16 cellular contexts compared by ENCODE assay signal in the genomic region with DNA sequence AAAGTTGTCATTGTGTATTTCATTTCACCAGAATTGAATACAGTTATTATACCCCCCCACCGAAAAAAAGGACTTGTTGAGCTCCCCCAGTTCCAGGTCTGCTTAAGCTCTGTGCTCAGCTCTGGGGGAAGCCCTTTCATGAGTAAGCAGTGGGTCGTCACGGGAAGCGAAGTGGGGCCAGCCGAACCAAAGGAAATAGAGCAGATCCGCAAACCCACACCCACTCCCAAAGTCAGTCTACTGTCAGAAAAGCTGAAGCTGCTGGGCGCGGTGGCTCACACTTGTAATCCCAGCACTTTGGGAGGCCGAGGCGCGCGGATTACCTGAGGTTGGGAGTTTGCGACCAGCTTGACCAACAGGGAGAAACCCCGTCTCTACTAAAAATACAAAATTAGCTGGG. TPM values are rescaled to one million over a fixed set of nuclear protein-coding genes. Genes with fewer than 3 reads are reported as not detected.
DNase-seq lines count a peak whose midpoint lies in the region; TF ChIP-seq lines count a peak whose summit lies in the region.
"Had no signal": no experiment of that assay in that cellular context is flagged by ENCODE, and none has a peak within 500 bp of the region (broad histone marks: within the 10 kb centered on the region; RNA-seq: fewer than 3 reads in every experiment).

No MANE protein-coding gene starts in this region.

- DNase-seq in breast epithelium (ENCODE audit: low spot score in 2 of 2) = no peak
- no peak for DNase-seq in MCF 10A (ENCODE audit: unreplicated experiment)
- DNase-seq in dermis blood vessel endothelial cell = peak; percentile 58
- DNase-seq in mesenchymal stem cell = no peak
- no peak for DNase-seq in vagina (ENCODE audit: extremely low spot score in 2 of 2)
- no peak for DNase-seq in stimulated activated CD4-positive, alpha-beta T cell treated with anti-CD3 and anti-CD28 coated beads, Interleukin-4, amount 100 ng/mL, for 24 hours
- no peak for DNase-seq in HPDE6-E6E7 (ENCODE audit: extremely low spot score)
- no peak for DNase-seq in NCI-H2227 (lab: John Stamatoyannopoulos, UW; ENCODE audit: unreplicated experiment)
- DNase-seq: Calu3; CD4-positive, CD25-positive, alpha-beta regulatory T cell; H9; NCI-H146; NCI-H2107; NCI-H446; SHP77 treated with DMSO at 0.1 percent for 48 hours had no signal

- H3K27me3 ChIP-seq in breast epithelium (no peaks in the 10 kb centered on the region), mesenchymal stem cell (ENCODE audit: control insufficient read depth in 1 of 2, insufficient read depth in 1 of 2, low read length in 2 of 2) (peaks cover 0 to 12% of the 10 kb centered on the region in 2 experiments), vagina (no peaks in the 10 kb centered on the region)

- POLR2A ChIA-PET in MCF 10A (lab: Yijun Ruan, JAX) = interaction anchor here (0.6 kb wide), 1 partner anchor 17 kb away, joined by 3 read pairs; no protein-coding TSS in a partner anchor

- WGBS in mesenchymal stem cell = 91% methylated on average over 13 of the region's 14 CpGs

- no TSS peak for BruUV-seq in MCF 10A (replicated peaks; lab: Mats Ljungman, UMichigan)

- H3K4me2 ChIP-seq in mesenchymal stem cell (ENCODE audit: low read length, poor library complexity, severe bottlenecking) = no peak overlapping the region

- peak overlapping the region in 1 of 2 experiments; percentile 11 for H2BK12ac ChIP-seq in mesenchymal stem cell (ENCODE audit: low read length in 2 of 2)

- no peaks in the 10 kb centered on the region for H3K36me3 Mint-ChIP-seq in MCF 10A (ENCODE audit: insufficient read depth, unreplicated experiment)
- H3K36me3 Mint-ChIP-seq: CD4-positive, CD25-positive, alpha-beta regulatory T cell had no signal

- H3K4me1 ChIP-seq in breast epithelium = peaks cover 14 to 15% of the 10 kb centered on the region in 2 donors
- H3K4me1 ChIP-seq in mesenchymal stem cell (ENCODE audit: control insufficient read depth, insufficient read depth, low read depth, low read length) = peaks cover 12% of the 10 kb centered on the region
- peaks cover 55% of the 10 kb centered on the region for H3K4me1 ChIP-seq in vagina

- H2AK5ac ChIP-seq in mesenchymal stem cell (ENCODE audit: low read length, severe bottlenecking) = no peak overlapping the region

- peak overlapping the region; percentile 61 for H3K9ac ChIP-seq in mesenchymal stem cell (ENCODE audit: low read length)

- peak overlapping the region in 1 of 2 experiments; percentile 74 for H3K18ac ChIP-seq in mesenchymal stem cell (ENCODE audit: low read depth in 1 of 2, low read length in 2 of 2)

- no peaks in the 10 kb centered on the region for H3K79me1 ChIP-seq in mesenchymal stem cell (replicated peaks; ENCODE audit: low read length, poor library complexity, severe bottlenecking)

- no peaks in the 10 kb centered on the region for H3K36me3 ChIP-seq in breast epithelium
- peaks cover 0 to 9% of the 10 kb centered on the region in 2 experiments for H3K36me3 ChIP-seq in mesenchymal stem cell (ENCODE audit: control insufficient read depth in 1 of 2, insufficient read depth in 2 of 2, low read depth in 1 of 2, low read length in 2 of 2)
- no peaks in the 10 kb centered on the region for H3K36me3 ChIP-seq in vagina

- no peaks in the 10 kb centered on the region for H3K27me3 Mint-ChIP-seq in MCF 10A (ENCODE audit: insufficient read depth, unreplicated experiment)
- H3K27me3 Mint-ChIP-seq: CD4-positive, CD25-positive, alpha-beta regulatory T cell had no signal

- H2AFZ ChIP-seq in mesenchymal stem cell (ENCODE audit: low read depth, low read length) = no peak overlapping the region

- H3K9me3 Mint-ChIP-seq in MCF 10A (ENCODE audit: unreplicated experiment) = no peaks in the 10 kb centered on the region
- H3K9me3 Mint-ChIP-seq: CD4-positive, CD25-positive, alpha-beta regulatory T cell; H9 had no signal

- H3K4ac ChIP-seq in mesenchymal stem cell (ENCODE audit: low read depth in 1 of 2, low read length in 2 of 2) = no peak overlapping the region

- no peak overlapping the region for H3K23ac ChIP-seq in mesenchymal stem cell (ENCODE audit: low read length in 2 of 2)

- TF ChIP-seq CTCF in breast epithelium (IDR thresholded peaks at IDR 0.05) = no peak
- TF ChIP-seq CTCF in MCF 10A (IDR thresholded peaks at IDR 0.05; ENCODE audit: unreplicated experiment) = no peak
- TF ChIP-seq CTCF in vagina (IDR thresholded peaks at IDR 0.05) = no peak

- H3K27ac Mint-ChIP-seq in MCF 10A (ENCODE audit: low read depth, unreplicated experiment) = no peak overlapping the region
- H3K27ac Mint-ChIP-seq: CD4-positive, CD25-positive, alpha-beta regulatory T cell; H9 had no signal

- no peak overlapping the region for H4K91ac ChIP-seq in mesenchymal stem cell (ENCODE audit: low read length)

- no peak overlapping the region for H3K14ac ChIP-seq in mesenchymal stem cell (ENCODE audit: low read length in 2 of 2)

- H3K4me3 ChIP-seq in breast epithelium = no peak overlapping the region
- no peak overlapping the region for H3K4me3 ChIP-seq in mesenchymal stem cell (ENCODE audit: insufficient read depth in 1 of 2, low read depth in 1 of 2, low read length in 2 of 2)
- H3K4me3 ChIP-seq in vagina = no peak overlapping the region
- H3K4me3 ChIP-seq: GM12878 had no signal

- no peak overlapping the region for H2BK120ac ChIP-seq in mesenchymal stem cell (ENCODE audit: low read depth, low read length)

- H3K27ac ChIP-seq in breast epithelium (peak overlapping the region; percentile 48 to 50), mesenchymal stem cell (ENCODE audit: low read length, poor library complexity, severe bottlenecking) (no peak overlapping the region), vagina (peak overlapping the region; percentile 31)

- no peak overlapping the region for H4K8ac ChIP-seq in mesenchymal stem cell (ENCODE audit: low read length)

- no peak overlapping the region for H2BK15ac ChIP-seq in mesenchymal stem cell (ENCODE audit: low read depth, poor library complexity, severe bottlenecking)

- H3K4me3 Mint-ChIP-seq in MCF 10A (ENCODE audit: unreplicated experiment) = no peak overlapping the region
- H3K4me3 Mint-ChIP-seq: CD4-positive, CD25-positive, alpha-beta regulatory T cell; H9 had no signal

- CTCF ChIA-PET in MCF 10A (lab: Yijun Ruan, JAX) = interaction anchor here (1.2 to 1.3 kb wide), 3 partner anchors 20 to 81 kb away, joined by 3 to 6 read pairs (median 4); no protein-coding TSS in a partner anchor

- H3K9me3 ChIP-seq in breast epithelium = no peaks in the 10 kb centered on the region
- no peaks in the 10 kb centered on the region for H3K9me3 ChIP-seq in mesenchymal stem cell (ENCODE audit: control insufficient read depth, low read length)
- H3K9me3 ChIP-seq in vagina = no peaks in the 10 kb centered on the region

- intact Hi-C loops in breast epithelium (cut with DNase I; ENCODE audit: low total_unique reads) = no loop called here
- intact Hi-C loops in MCF 10A (cut with micrococcal nuclease) = no loop called here
- intact Hi-C loops in vagina (cut with DNase I) = no loop called here

- TF ChIP-seq POLR2A in breast epithelium (IDR thresholded peaks at IDR 0.05) (no peak), vagina (IDR thresholded peaks at IDR 0.05) (no peak)

- H2BK5ac ChIP-seq in mesenchymal stem cell (ENCODE audit: low read depth, low read length, poor library complexity, severe bottlenecking) = no peak overlapping the region

- peaks cover 25% of the 10 kb centered on the region for H3K4me1 Mint-ChIP-seq in MCF 10A (ENCODE audit: insufficient read depth, unreplicated experiment)

RNA-seq across cellular contexts. Expression of gene PECAM1, which starts 50.1 kb away (rescaled TPM):
- 100 to 1,000 TPM in 2 of 3 donors, 10 to 100 TPM in 1; 85.3 to 181 (median 159) TPM for total RNA-seq in breast epithelium
- 0.12 and 0.23 TPM in 2 replicates for total RNA-seq in MCF 10A (2022)
- total RNA-seq in dermis blood vessel endothelial cell = 959 and 1,308 TPM in 2 replicates
- polyA plus RNA-seq in mesenchymal stem cell (2013, experiment 1 of 2) = 0.18 TPM
- 0.66 TPM for polyA plus RNA-seq in mesenchymal stem cell (2013, experiment 2 of 2)
- total RNA-seq in vagina = 94.0 TPM
- total RNA-seq: Calu3 had no signal

Comparison
In these comparisons a context has a peak if more than half of its experiments do, and no peak if none do; other contexts are left out.
1. RNA of gene PECAM1, which starts 50.1 kb away (total RNA-seq): 959 to 1,308 TPM in dermis blood vessel endothelial cell, 85.3 to 181 TPM in breast epithelium and 94.0 TPM in vagina (single experiment); 0.12 to 0.23 TPM in MCF 10A; every median in the first group is over 10 times any median in the second.